ENCODE assay signal across 25 cellular contexts in the genomic region with DNA sequence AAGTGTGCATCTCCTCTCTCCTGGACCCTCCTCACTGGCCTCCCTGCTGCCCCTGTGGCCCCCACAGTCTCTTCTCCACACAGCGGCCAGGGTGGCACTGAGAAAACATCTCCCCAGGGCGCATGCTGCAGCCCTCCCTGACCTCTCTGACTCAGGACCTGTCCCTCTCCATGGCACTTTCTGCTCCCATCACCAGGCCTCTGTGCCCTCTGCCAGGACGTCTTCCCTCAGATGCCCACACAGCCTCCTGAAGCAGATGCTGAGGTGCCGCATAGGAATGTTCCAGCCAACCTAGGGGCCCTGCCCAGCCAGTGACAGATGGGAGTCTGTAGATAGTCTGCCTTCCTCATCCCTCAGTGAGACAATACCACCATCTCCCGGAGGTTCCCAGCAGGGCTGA. TPM values are rescaled to one million over a fixed set of nuclear protein-coding genes. Genes with fewer than 3 reads are reported as not detected.
DNase-seq lines count a peak whose midpoint lies in the region; ATAC-seq and TF ChIP-seq lines count a peak whose summit lies in the region.
"Had no signal": no experiment of that assay in that cellular context is flagged by ENCODE, and none has a peak within 500 bp of the region (broad histone marks: within the 10 kb centered on the region; RNA-seq: fewer than 3 reads in every experiment).

No MANE protein-coding gene starts in this region.

- no peak overlapping the region for H3K27ac Mint-ChIP-seq in activated naive CD8-positive, alpha-beta T cell treated with anti-CD3 and anti-CD28 coated beads, Interleukin-2, amount 50 U/mL, for 24 hours
- no peak overlapping the region for H3K27ac Mint-ChIP-seq in activated naive CD8-positive, alpha-beta T cell treated with anti-CD3 and anti-CD28 coated beads for 36 hours
- no peak overlapping the region for H3K27ac Mint-ChIP-seq in glutamatergic neuron (ENCODE audit: unreplicated experiment)
- H3K27ac Mint-ChIP-seq in nephron, result peak overlapping the region in 2 of 3 experiments; percentile 18 to 67
- H3K27ac Mint-ChIP-seq in type B pancreatic cell, result no peak overlapping the region
- H3K27ac Mint-ChIP-seq in natural killer cell treated with Interleukin-12 subunit alpha and Interleukin-12 subunit beta and Interleukin-15 and Interleukin-18, amount 100 ng/mL, for 72 hours, result no peak overlapping the region
- H3K27ac Mint-ChIP-seq: CD4-positive, CD25-positive, alpha-beta regulatory T cell had no signal

- H3K9me3 Mint-ChIP-seq in activated naive CD8-positive, alpha-beta T cell treated with anti-CD3 and anti-CD28 coated beads, Interleukin-2, amount 50 U/mL, for 24 hours, result no peaks in the 10 kb centered on the region
- H3K9me3 Mint-ChIP-seq in activated naive CD8-positive, alpha-beta T cell treated with anti-CD3 and anti-CD28 coated beads for 36 hours, result no peaks in the 10 kb centered on the region
- H3K9me3 Mint-ChIP-seq in glutamatergic neuron (ENCODE audit: unreplicated experiment) (no peaks in the 10 kb centered on the region), nephron (no peaks in the 10 kb centered on the region), type B pancreatic cell (no peaks in the 10 kb centered on the region)
- no peaks in the 10 kb centered on the region for H3K9me3 Mint-ChIP-seq in natural killer cell treated with Interleukin-12 subunit alpha and Interleukin-12 subunit beta and Interleukin-15 and Interleukin-18, amount 100 ng/mL, for 72 hours
- H3K9me3 Mint-ChIP-seq: activated T-cell treated with anti-CD3 and anti-CD28 coated beads, Interleukin-2, amount 50 U/mL, for 4 hours; CD4-positive, CD25-positive, alpha-beta regulatory T cell had no signal

- TF ChIP-seq CTCF in glutamatergic neuron (IDR thresholded peaks at IDR 0.05; ENCODE audit: partially characterized antibody, unreplicated experiment) (no peak), nephron (IDR thresholded peaks at IDR 0.05; ENCODE audit: unreplicated experiment in 3 of 3) (no peak), type B pancreatic cell (conservative IDR thresholded peaks at IDR 0.05) (no peak)

- ATAC-seq in activated naive CD8-positive, alpha-beta T cell treated with anti-CD3 and anti-CD28 coated beads, Interleukin-2, amount 50 U/mL, for 24 hours, result no peak
- ATAC-seq in natural killer cell treated with Interleukin-12 subunit alpha and Interleukin-12 subunit beta and Interleukin-15 and Interleukin-18, amount 100 ng/mL, for 72 hours, result no peak
- no peak for ATAC-seq in HG03039 (IDR thresholded peaks at IDR 0.05; ENCODE audit: unreplicated experiment)
- ATAC-seq: activated T-cell treated with anti-CD3 and anti-CD28 coated beads, Interleukin-2, amount 50 U/mL, for 4 hours; SK-N-SH treated with all-trans-retinoic acid at 6 μM for 48 hours had no signal

- H3K4me3 Mint-ChIP-seq in activated naive CD8-positive, alpha-beta T cell treated with anti-CD3 and anti-CD28 coated beads, Interleukin-2, amount 50 U/mL, for 24 hours, result no peak overlapping the region
- no peak overlapping the region for H3K4me3 Mint-ChIP-seq in activated naive CD8-positive, alpha-beta T cell treated with anti-CD3 and anti-CD28 coated beads for 36 hours
- no peak overlapping the region for H3K4me3 Mint-ChIP-seq in glutamatergic neuron (ENCODE audit: unreplicated experiment)
- H3K4me3 Mint-ChIP-seq in nephron, result no peak overlapping the region
- H3K4me3 Mint-ChIP-seq in type B pancreatic cell, result no peak overlapping the region
- no peak overlapping the region for H3K4me3 Mint-ChIP-seq in natural killer cell treated with Interleukin-12 subunit alpha and Interleukin-12 subunit beta and Interleukin-15 and Interleukin-18, amount 100 ng/mL, for 72 hours
- H3K4me3 Mint-ChIP-seq: activated T-cell treated with anti-CD3 and anti-CD28 coated beads, Interleukin-2, amount 50 U/mL, for 4 hours; CD4-positive, CD25-positive, alpha-beta regulatory T cell had no signal

- DNase-seq in activated naive CD8-positive, alpha-beta T cell treated with anti-CD3 and anti-CD28 coated beads, Interleukin-2, amount 50 U/mL, for 24 hours, result peak; percentile 0
- DNase-seq in activated naive CD8-positive, alpha-beta T cell treated with anti-CD3 and anti-CD28 coated beads for 36 hours, result no peak
- DNase-seq in glutamatergic neuron, result peak; percentile 8
- peak; percentile 51 for DNase-seq in type B pancreatic cell (ENCODE audit: extremely low spot score, unreplicated experiment)
- no peak for DNase-seq in natural killer cell treated with Interleukin-12 subunit alpha and Interleukin-12 subunit beta and Interleukin-15 and Interleukin-18, amount 100 ng/mL, for 72 hours (ENCODE audit: low spot score)
- DNase-seq in SKM-1 treated with dmso at 0.1 percent for 144 hours (lab: John Stamatoyannopoulos, UW; ENCODE audit: unreplicated experiment), result no peak
- DNase-seq: activated naive CD4-positive, alpha-beta T cell treated with anti-CD3 and anti-CD28 coated beads, Interleukin-2, amount 50 U/mL, for 16 hours; activated T-cell treated with anti-CD3 and anti-CD28 coated beads, Interleukin-2, amount 50 U/mL, for 4 hours; CD4-positive, CD25-positive, alpha-beta regulatory T cell; central memory CD4-positive, alpha-beta T cell; dermis blood vessel endothelial cell; mammary epithelial cell; NCI-H1694; NCI-H2171 treated with DMSO at 0.1 percent for 48 hours; NCI-H526; nucleus accumbens; RPMI8226; stimulated activated CD4-positive, alpha-beta T cell treated with anti-CD3 and anti-CD28 coated beads, Interleukin-4, amount 100 ng/mL, for 4 hours; stimulated activated naive CD4-positive, alpha-beta T cell treated with Interleukin-2 at 50 U/mL for 16 hours; thyroid gland had no signal

- H3K4me1 Mint-ChIP-seq in activated naive CD8-positive, alpha-beta T cell treated with anti-CD3 and anti-CD28 coated beads, Interleukin-2, amount 50 U/mL, for 24 hours, result no peaks in the 10 kb centered on the region
- H3K4me1 Mint-ChIP-seq in activated naive CD8-positive, alpha-beta T cell treated with anti-CD3 and anti-CD28 coated beads for 36 hours, result no peaks in the 10 kb centered on the region
- H3K4me1 Mint-ChIP-seq in glutamatergic neuron (ENCODE audit: low read depth, unreplicated experiment), result no peaks in the 10 kb centered on the region
- H3K4me1 Mint-ChIP-seq in nephron, result peaks cover 38% of the 10 kb centered on the region
- H3K4me1 Mint-ChIP-seq in type B pancreatic cell (ENCODE audit: unreplicated experiment), result peaks cover 30% of the 10 kb centered on the region
- H3K4me1 Mint-ChIP-seq in natural killer cell treated with Interleukin-12 subunit alpha and Interleukin-12 subunit beta and Interleukin-15 and Interleukin-18, amount 100 ng/mL, for 72 hours (ENCODE audit: low read depth in 2 of 2), result no peaks in the 10 kb centered on the region
- H3K4me1 Mint-ChIP-seq: CD4-positive, CD25-positive, alpha-beta regulatory T cell had no signal

- no peaks in the 10 kb centered on the region for H3K36me3 Mint-ChIP-seq in activated naive CD8-positive, alpha-beta T cell treated with anti-CD3 and anti-CD28 coated beads, Interleukin-2, amount 50 U/mL, for 24 hours (ENCODE audit: low read depth)
- H3K36me3 Mint-ChIP-seq in activated naive CD8-positive, alpha-beta T cell treated with anti-CD3 and anti-CD28 coated beads for 36 hours, result no peaks in the 10 kb centered on the region
- H3K36me3 Mint-ChIP-seq in glutamatergic neuron (ENCODE audit: unreplicated experiment) (no peaks in the 10 kb centered on the region), nephron (ENCODE audit: low read depth) (no peaks in the 10 kb centered on the region), type B pancreatic cell (no peaks in the 10 kb centered on the region)
- H3K36me3 Mint-ChIP-seq in natural killer cell treated with Interleukin-12 subunit alpha and Interleukin-12 subunit beta and Interleukin-15 and Interleukin-18, amount 100 ng/mL, for 72 hours, result no peaks in the 10 kb centered on the region
- H3K36me3 Mint-ChIP-seq: CD4-positive, CD25-positive, alpha-beta regulatory T cell had no signal

- H3K27me3 Mint-ChIP-seq in activated naive CD8-positive, alpha-beta T cell treated with anti-CD3 and anti-CD28 coated beads, Interleukin-2, amount 50 U/mL, for 24 hours, result peaks cover 5% of the 10 kb centered on the region
- no peaks in the 10 kb centered on the region for H3K27me3 Mint-ChIP-seq in activated naive CD8-positive, alpha-beta T cell treated with anti-CD3 and anti-CD28 coated beads for 36 hours
- H3K27me3 Mint-ChIP-seq in glutamatergic neuron (ENCODE audit: unreplicated experiment) (peaks cover 2% of the 10 kb centered on the region), nephron (ENCODE audit: low read depth) (peaks cover 7% of the 10 kb centered on the region), type B pancreatic cell (peaks cover 4% of the 10 kb centered on the region)
- H3K27me3 Mint-ChIP-seq in natural killer cell treated with Interleukin-12 subunit alpha and Interleukin-12 subunit beta and Interleukin-15 and Interleukin-18, amount 100 ng/mL, for 72 hours, result peaks cover 0 to 9% of the 10 kb centered on the region in 2 donors

RNA-seq across cellular contexts. Expression of gene MYL3, which starts 8.7 kb away (rescaled TPM):
- total RNA-seq in activated naive CD8-positive, alpha-beta T cell treated with anti-CD3 and anti-CD28 coated beads for 36 hours, result not detected
- total RNA-seq in glutamatergic neuron (ENCODE audit: unreplicated experiment) (not detected), type B pancreatic cell (ENCODE audit: low replicate concordance) (5.4 and 20.8 TPM in 2 replicates)
- not detected for total RNA-seq in natural killer cell treated with Interleukin-12 subunit alpha and Interleukin-12 subunit beta and Interleukin-15 and Interleukin-18, amount 100 ng/mL, for 72 hours
- total RNA-seq: activated T-cell treated with anti-CD3 and anti-CD28 coated beads, Interleukin-2, amount 50 U/mL, for 4 hours; CD4-positive, CD25-positive, alpha-beta regulatory T cell; dermis blood vessel endothelial cell; glomerular endothelial cell; LHCN-M2; mammary epithelial cell had no signal

RNA-seq across cellular contexts. Expression of gene PTH1R, which starts 23.0 kb away (rescaled TPM):
- not detected for total RNA-seq in activated naive CD8-positive, alpha-beta T cell treated with anti-CD3 and anti-CD28 coated beads for 36 hours
- total RNA-seq in glutamatergic neuron (ENCODE audit: unreplicated experiment) (0.29 TPM), type B pancreatic cell (ENCODE audit: low replicate concordance) (63.0 and 83.1 TPM in 2 replicates)
- not detected for total RNA-seq in natural killer cell treated with Interleukin-12 subunit alpha and Interleukin-12 subunit beta and Interleukin-15 and Interleukin-18, amount 100 ng/mL, for 72 hours
- total RNA-seq: activated T-cell treated with anti-CD3 and anti-CD28 coated beads, Interleukin-2, amount 50 U/mL, for 4 hours; CD4-positive, CD25-positive, alpha-beta regulatory T cell; glomerular endothelial cell had no signal

Comparison
In these comparisons a context has a peak if more than half of its experiments do, and no peak if none do; other contexts are left out.
1. DNase-seq: peak in activated naive CD8-positive, alpha-beta T cell treated with anti-CD3 and anti-CD28 coated beads, Interleukin-2, amount 50 U/mL, for 24 hours (single experiment), glutamatergic neuron (single experiment) and type B pancreatic cell (single experiment); none in activated naive CD8-positive, alpha-beta T cell treated with anti-CD3 and anti-CD28 coated beads for 36 hours (single experiment), natural killer cell treated with Interleukin-12 subunit alpha and Interleukin-12 subunit beta and Interleukin-15 and Interleukin-18, amount 100 ng/mL, for 72 hours (single experiment) and SKM-1 treated with dmso at 0.1 percent for 144 hours (single experiment).
2. H3K27ac Mint-ChIP-seq: peak in nephron (2 of 3); none in activated naive CD8-positive, alpha-beta T cell treated with anti-CD3 and anti-CD28 coated beads, Interleukin-2, amount 50 U/mL, for 24 hours (single experiment), activated naive CD8-positive, alpha-beta T cell treated with anti-CD3 and anti-CD28 coated beads for 36 hours (single experiment), glutamatergic neuron (single experiment), type B pancreatic cell (single experiment) and natural killer cell treated with Interleukin-12 subunit alpha and Interleukin-12 subunit beta and Interleukin-15 and Interleukin-18, amount 100 ng/mL, for 72 hours (0 of 2).
3. RNA of gene PTH1R, which starts 23.0 kb away (total RNA-seq): 63.0 to 83.1 TPM in type B pancreatic cell; 0.29 TPM in glutamatergic neuron (single experiment), not detected in activated naive CD8-positive, alpha-beta T cell treated with anti-CD3 and anti-CD28 coated beads for 36 hours and not detected in natural killer cell treated with Interleukin-12 subunit alpha and Interleukin-12 subunit beta and Interleukin-15 and Interleukin-18, amount 100 ng/mL, for 72 hours; every median in the first group is over 10 times any median in the second.